In the genomic region with DNA sequence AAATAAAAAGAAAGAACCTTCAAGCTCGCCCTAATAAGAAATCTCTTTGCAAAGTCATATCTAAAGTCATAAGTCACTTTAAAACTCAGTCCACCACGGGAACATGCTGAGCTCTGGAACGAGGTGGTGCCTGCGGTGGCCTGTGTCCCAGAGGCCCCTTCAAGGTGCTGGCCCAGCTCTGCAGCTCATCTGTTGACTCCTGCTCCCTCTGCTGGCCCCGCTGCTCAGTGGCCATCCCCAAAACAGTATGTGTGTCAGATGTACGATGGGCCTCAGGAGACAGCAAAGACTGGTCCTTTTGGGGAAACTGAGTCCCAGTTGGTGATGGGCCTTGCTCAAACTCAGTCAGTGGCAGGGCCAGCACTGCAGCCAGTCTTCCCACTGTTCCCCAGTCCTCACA, we compare ENCODE assay signal across 8 cellular contexts. TPM values are rescaled to one million over a fixed set of nuclear protein-coding genes. Genes with fewer than 3 reads are reported as not detected.
DNase-seq lines count a peak whose midpoint lies in the region; ATAC-seq and TF ChIP-seq lines count a peak whose summit lies in the region.

No MANE protein-coding gene starts in this region.

- no peaks in the 10 kb centered on the region; the same call in 1 of the 2 replicates for H3K36me3 Mint-ChIP-seq in WTC11
- H3K36me3 Mint-ChIP-seq in CD8-positive, alpha-beta T cell: no peaks in the 10 kb centered on the region

- H3K4me3 ChIP-seq in uterus: no peak overlapping the region
- no peak overlapping the region for H3K4me3 ChIP-seq in CD8-positive, alpha-beta T cell (ENCODE audit: low read depth, low read length)

- H3K36me3 ChIP-seq in uterus: no peaks in the 10 kb centered on the region
- H3K36me3 ChIP-seq in CD8-positive, alpha-beta T cell (ENCODE audit: insufficient read depth, low read length): no peaks in the 10 kb centered on the region

- CTCF ChIA-PET in HEK293T (lab: Yijun Ruan, JAX) (interaction anchor here (0.8 to 1.6 kb wide), 5 partner anchors 13 to 185 kb away, joined by 3 to 8 read pairs (median 4); no protein-coding TSS in a partner anchor), WTC11 (lab: Charles Lee) (interaction anchor here (0.6 to 6.8 kb wide), 39 partner anchors 9 to 345 kb away, joined by 3 to 91 read pairs (median 4); a partner anchor contains a TSS)
- CTCF ChIA-PET in CD8-positive, alpha-beta T cell (lab: Charles Lee): interaction anchor here (0.7 kb wide), 1 partner anchor 19 kb away, joined by 3 read pairs; no protein-coding TSS in a partner anchor

- no peak for TF ChIP-seq POLR2A in uterus (IDR thresholded peaks at IDR 0.05)

- peak; percentile 98 for ATAC-seq in WTC11
- ATAC-seq in CD8-positive, alpha-beta T cell: no peak

- TF ChIP-seq CTCF in WTC11 (IDR thresholded peaks at IDR 0.05) (peak; percentile 59), uterus (IDR thresholded peaks at IDR 0.05) (peak; percentile 40 to 58 (median 48))
- TF ChIP-seq CTCF in CD8-positive, alpha-beta T cell (IDR thresholded peaks at IDR 0.05): no peak

- POLR2A ChIA-PET in HEK293T (lab: Yijun Ruan, JAX) (no interaction called here), WTC11 (lab: Charles Lee) (no interaction called here)
- POLR2A ChIA-PET in CD8-positive, alpha-beta T cell (lab: Charles Lee): no interaction called here

- no peak overlapping the region for H3K27ac ChIP-seq in uterus
- H3K27ac ChIP-seq in CD8-positive, alpha-beta T cell (ENCODE audit: low read depth, low read length): no peak overlapping the region

- H3K27me3 ChIP-seq in uterus: no peaks in the 10 kb centered on the region
- no peaks in the 10 kb centered on the region for H3K27me3 ChIP-seq in CD8-positive, alpha-beta T cell (ENCODE audit: insufficient read depth, low read length)

- peaks cover 13% of the 10 kb centered on the region for H3K4me1 Mint-ChIP-seq in WTC11
- H3K4me1 Mint-ChIP-seq in CD8-positive, alpha-beta T cell (ENCODE audit: low read depth): no peaks in the 10 kb centered on the region

- no peaks in the 10 kb centered on the region for H3K4me1 ChIP-seq in uterus
- H3K4me1 ChIP-seq in CD8-positive, alpha-beta T cell (ENCODE audit: insufficient read depth, low read length): no peaks in the 10 kb centered on the region

- no peaks in the 10 kb centered on the region for H3K9me3 ChIP-seq in uterus
- no peaks in the 10 kb centered on the region for H3K9me3 ChIP-seq in CD8-positive, alpha-beta T cell (ENCODE audit: low read length)

- no peaks in the 10 kb centered on the region for H3K27me3 Mint-ChIP-seq in WTC11 (ENCODE audit: low read depth)
- peaks cover 5% of the 10 kb centered on the region for H3K27me3 Mint-ChIP-seq in CD8-positive, alpha-beta T cell (ENCODE audit: low read depth)

- H3K4me3 Mint-ChIP-seq in WTC11: no peak overlapping the region
- no peak overlapping the region for H3K4me3 Mint-ChIP-seq in CD8-positive, alpha-beta T cell

- DNase-seq in Ammon's horn (ENCODE audit: low spot score): peak; percentile 63
- peak; percentile 67 for DNase-seq in HEK293T (ENCODE audit: extremely low spot score)
- DNase-seq in WTC11 (ENCODE audit: low spot score): peak; percentile 72
- peak; percentile 39 for DNase-seq in iris pigment epithelial cell (ENCODE audit: low read depth)
- peak; percentile 38 to 51 for DNase-seq in uterus
- no peak for DNase-seq in activated CD8-positive, alpha-beta memory T cell treated with anti-CD3 and anti-CD28 coated beads for 24 hours
- DNase-seq in mesenteric fat pad (ENCODE audit: low spot score): no peak
- DNase-seq in CD8-positive, alpha-beta T cell: no peak

- intact Hi-C loops in uterus (cut with DNase I; ENCODE audit: low total_unique reads): loop anchor here (10.0 kb wide), 1 partner anchor 192 kb away; no protein-coding TSS in a partner anchor
- intact Hi-C loops in CD8-positive, alpha-beta T cell (cut with DNase I, micrococcal nuclease): no loop called here

- H3K27ac Mint-ChIP-seq in WTC11: no peak overlapping the region
- H3K27ac Mint-ChIP-seq in CD8-positive, alpha-beta T cell: no peak overlapping the region

- H3K9me3 Mint-ChIP-seq in WTC11: peaks cover 5% of the 10 kb centered on the region
- no peaks in the 10 kb centered on the region for H3K9me3 Mint-ChIP-seq in CD8-positive, alpha-beta T cell

TF ChIP-seq in HEK293T, 16 proteins besides CTCF, POLR2A, EP300 and RAD21:
- TF ChIP-seq FOXM1 (IDR thresholded peaks at IDR 0.05; ENCODE audit: borderline replicate concordance) (no peak), ARNT (IDR thresholded peaks at IDR 0.05) (no peak), TARDBP (IDR thresholded peaks at IDR 0.05) (no peak), SUZ12 (IDR thresholded peaks at IDR 0.05) (no peak), NFRKB (IDR thresholded peaks at IDR 0.05) (no peak), LEF1 (IDR thresholded peaks at IDR 0.05; ENCODE audit: borderline replicate concordance) (no peak)
- TF ChIP-seq, protein P1, sequence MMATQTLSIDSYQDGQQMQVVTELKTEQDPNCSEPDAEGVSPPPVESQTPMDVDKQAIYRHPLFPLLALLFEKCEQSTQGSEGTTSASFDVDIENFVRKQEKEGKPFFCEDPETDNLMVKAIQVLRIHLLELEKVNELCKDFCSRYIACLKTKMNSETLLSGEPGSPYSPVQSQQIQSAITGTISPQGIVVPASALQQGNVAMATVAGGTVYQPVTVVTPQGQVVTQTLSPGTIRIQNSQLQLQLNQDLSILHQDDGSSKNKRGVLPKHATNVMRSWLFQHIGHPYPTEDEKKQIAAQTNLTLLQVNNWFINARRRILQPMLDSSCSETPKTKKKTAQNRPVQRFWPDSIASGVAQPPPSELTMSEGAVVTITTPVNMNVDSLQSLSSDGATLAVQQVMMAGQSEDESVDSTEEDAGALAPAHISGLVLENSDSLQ (IDR thresholded peaks at IDR 0.05): no peak
TF ChIP-seq in HEK293T: peak in this region for 0.

TF ChIP-seq in WTC11, 78 proteins besides CTCF, POLR2A, EP300 and RAD21:
- TF ChIP-seq, protein P2, sequence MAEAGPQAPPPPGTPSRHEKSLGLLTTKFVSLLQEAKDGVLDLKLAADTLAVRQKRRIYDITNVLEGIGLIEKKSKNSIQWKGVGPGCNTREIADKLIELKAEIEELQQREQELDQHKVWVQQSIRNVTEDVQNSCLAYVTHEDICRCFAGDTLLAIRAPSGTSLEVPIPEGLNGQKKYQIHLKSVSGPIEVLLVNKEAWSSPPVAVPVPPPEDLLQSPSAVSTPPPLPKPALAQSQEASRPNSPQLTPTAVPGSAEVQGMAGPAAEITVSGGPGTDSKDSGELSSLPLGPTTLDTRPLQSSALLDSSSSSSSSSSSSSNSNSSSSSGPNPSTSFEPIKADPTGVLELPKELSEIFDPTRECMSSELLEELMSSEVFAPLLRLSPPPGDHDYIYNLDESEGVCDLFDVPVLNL (CRISPR knock-in tag; IDR thresholded peaks at IDR 0.05; ENCODE audit: borderline replicate concordance, low read depth): no peak
- TF ChIP-seq ZNF219 (CRISPR knock-in tag; IDR thresholded peaks at IDR 0.05; ENCODE audit: borderline replicate concordance) (no peak), ZNF671 (CRISPR knock-in tag; IDR thresholded peaks at IDR 0.05) (no peak), ZNF423 (CRISPR knock-in tag; IDR thresholded peaks at IDR 0.05) (no peak), ETV6 (CRISPR knock-in tag; IDR thresholded peaks at IDR 0.05) (no peak; the same call in 1 of the 2 replicates)
- TF ChIP-seq, protein P3, sequence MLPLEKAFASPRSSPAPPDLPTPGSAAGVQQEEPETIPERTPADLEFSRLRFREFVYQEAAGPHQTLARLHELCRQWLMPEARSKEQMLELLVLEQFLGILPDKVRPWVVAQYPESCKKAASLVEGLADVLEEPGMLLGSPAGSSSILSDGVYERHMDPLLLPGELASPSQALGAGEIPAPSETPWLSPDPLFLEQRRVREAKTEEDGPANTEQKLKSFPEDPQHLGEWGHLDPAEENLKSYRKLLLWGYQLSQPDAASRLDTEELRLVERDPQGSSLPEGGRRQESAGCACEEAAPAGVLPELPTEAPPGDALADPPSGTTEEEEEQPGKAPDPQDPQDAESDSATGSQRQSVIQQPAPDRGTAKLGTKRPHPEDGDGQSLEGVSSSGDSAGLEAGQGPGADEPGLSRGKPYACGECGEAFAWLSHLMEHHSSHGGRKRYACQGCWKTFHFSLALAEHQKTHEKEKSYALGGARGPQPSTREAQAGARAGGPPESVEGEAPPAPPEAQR (CRISPR knock-in tag; IDR thresholded peaks at IDR 0.05): no peak
TF ChIP-seq in WTC11: peak in this region for 0.

RNA-seq across cellular contexts. Expression of a gene that starts 22.8 kb away (rescaled TPM):
- total RNA-seq in WTC11 (2021): 0.22 to 0.50 TPM in 2 of 3 replicates, not detected in the other
- total RNA-seq in uterus: not detected
- not detected for total RNA-seq in mesenteric fat pad
- total RNA-seq in CD8-positive, alpha-beta T cell: not detected

Comparison
In these comparisons a context has a peak if more than half of its experiments do, and no peak if none do; other contexts are left out.
1. DNase-seq: peak in Ammon's horn (single experiment), HEK293T (single experiment), WTC11 (single experiment), iris pigment epithelial cell (single experiment) and uterus (2 of 2); none in activated CD8-positive, alpha-beta memory T cell treated with anti-CD3 and anti-CD28 coated beads for 24 hours (single experiment), mesenteric fat pad (single experiment) and CD8-positive, alpha-beta T cell (0 of 7).